8 cellular contexts compared by ENCODE assay signal in the genomic region with DNA sequence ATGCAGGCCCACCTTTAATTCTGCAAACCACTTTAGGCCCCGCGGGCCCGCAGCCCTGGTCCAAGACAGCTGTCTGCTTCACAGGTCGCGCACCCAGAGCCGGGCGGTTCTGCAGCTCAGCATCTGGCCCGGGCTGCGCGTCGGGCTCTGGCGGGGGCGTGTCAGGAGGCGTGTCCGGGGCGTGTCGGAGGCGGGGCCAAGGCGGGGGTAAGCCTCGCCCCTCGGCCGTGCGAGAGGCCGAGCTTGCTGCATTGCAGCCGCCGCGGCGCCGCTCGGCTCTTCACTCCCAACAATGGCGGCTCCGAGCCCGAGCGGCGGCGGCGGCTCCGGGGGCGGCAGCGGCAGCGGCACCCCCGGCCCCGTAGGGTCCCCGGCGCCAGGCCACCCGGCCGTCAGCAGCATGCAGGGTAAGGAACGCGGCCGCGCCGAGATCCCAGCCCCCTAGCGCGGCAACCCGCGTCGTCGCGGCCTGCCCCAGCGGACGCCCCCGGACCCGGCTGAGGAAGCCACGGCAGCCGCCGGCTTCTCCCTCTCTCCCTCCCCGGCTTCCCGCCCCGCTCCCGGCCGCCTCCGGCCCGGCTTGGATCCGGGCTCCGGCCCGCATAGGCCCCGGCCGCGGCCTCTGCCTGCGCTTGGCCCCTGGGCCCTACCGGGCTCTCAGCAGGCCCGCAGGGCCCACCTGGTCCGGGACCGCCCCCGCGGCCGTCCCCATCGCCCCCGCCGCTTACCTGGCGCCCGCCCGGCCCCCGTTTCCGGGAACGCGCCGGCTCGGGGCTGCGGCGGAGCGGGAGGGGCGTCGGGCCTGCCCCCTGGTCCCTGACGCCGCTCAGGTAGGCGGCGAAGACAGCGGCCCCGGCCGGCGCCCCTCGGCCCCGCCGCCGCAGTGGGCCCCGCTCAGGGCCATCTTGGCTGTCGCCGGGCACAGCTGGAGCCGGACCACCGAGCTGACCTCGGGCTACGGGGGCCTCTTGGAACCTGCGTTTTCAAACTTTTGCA. TPM values are rescaled to one million over a fixed set of nuclear protein-coding genes. Genes with fewer than 3 reads are reported as not detected.
A peak's percentile ranks its signal among the peaks of the same experiment; 100 is the strongest.
DNase-seq lines count a peak whose midpoint lies in the region; ATAC-seq and TF ChIP-seq lines count a peak whose summit lies in the region.

A gene (plus strand): TSS at position 283 of the 996 bp plus-strand sequence. CDS start 10 bp downstream, at position 293.

- H3K27ac Mint-ChIP-seq in natural killer cell: peak within 1 kb of the TSS; percentile 48 to 72

- H3K27me3 ChIP-seq in IMR-90 (ENCODE audit: control insufficient read depth, insufficient read depth, low read length): peaks cover 3% of the 10 kb centered on the region; the same call in 1 of the 2 replicates

- peak within 1 kb of the TSS; percentile 10 for H2BK5ac ChIP-seq in IMR-90 (ENCODE audit: low read depth, low read length, poor library complexity, severe bottlenecking)

- H2AK5ac ChIP-seq in IMR-90 (ENCODE audit: low read depth, low read length): no peak within 1 kb of the TSS

- H4K20me1 ChIP-seq in IMR-90 (ENCODE audit: insufficient read depth, low read length): peaks cover 39% of the 10 kb centered on the region; the same call in 1 of the 2 replicates

- H3K9me3 ChIP-seq in IMR-90 (ENCODE audit: control insufficient read depth, insufficient read depth, low read length): no peaks in the 10 kb centered on the region

- H3K27me3 Mint-ChIP-seq in natural killer cell (ENCODE audit: low read depth in 2 of 2): peaks cover 0 to 2% of the 10 kb centered on the region in 2 donors

- in situ Hi-C loops in IMR-90 (cut with MboI; ENCODE audit: low sequenced_read_pairs): no loop called here

- POLR2A ChIA-PET in IMR-90 (lab: Charles Lee; ENCODE audit: unreplicated experiment): interaction anchor here (1.0 kb wide), 1 partner anchor 34 kb away, joined by 3 read pairs; no protein-coding TSS in a partner anchor

- dilution Hi-C loops in IMR-90 (cut with HindIII; ENCODE audit: low sequenced_read_pairs, unreplicated experiment): no loop called here

- no peak within 1 kb of the TSS for H4K91ac ChIP-seq in IMR-90 (ENCODE audit: insufficient read depth, low read depth, low read length)

- peaks cover 46 to 50% of the 10 kb centered on the region in 2 donors for H3K4me1 Mint-ChIP-seq in natural killer cell

- no peak for TF ChIP-seq RAD21 in IMR-90 (IDR thresholded peaks at IDR 0.05; ENCODE audit: low read length)

- 0% methylated on average over 59 of the region's 124 CpGs; no CpG with 5 or more reads in 1 of the 2 experiments for WGBS in IMR-90 (ENCODE audit: extremely low coverage in 2 of 2, insufficient read length in 1 of 2), 2 experiments

- DNase-seq in DMS153 treated with DMSO at 0.1 percent for 48 hours (lab: John Stamatoyannopoulos, UW; ENCODE audit: unreplicated experiment) (peak; percentile 22), IMR-90 (peak; percentile 84), RKO (ENCODE audit: low spot score) (peak; percentile 83), fibroblast of mammary gland (ENCODE audit: low read depth) (peak; percentile 80), natural killer cell (peak; percentile 98)
- peak; percentile 93 to 95 for DNase-seq in activated T-helper 1 cell treated with anti-CD3 and anti-CD28 coated beads, Interleukin-2, amount 50 U/mL, for 16 hours (ENCODE audit: low read depth in 1 of 2, low spot score in 1 of 2)
- DNase-seq in stimulated activated naive CD4-positive, alpha-beta T cell (lab: John Stamatoyannopoulos, UW): peak; percentile 84 to 96 (median 91)

- no peak within 1 kb of the TSS; the same call in 1 of the 2 replicates for H3K4ac ChIP-seq in IMR-90 (ENCODE audit: low read depth, low read length)

- H3K79me1 ChIP-seq in IMR-90 (ENCODE audit: low read depth in 1 of 2, low read length in 2 of 2): peaks cover 17 to 37% of the 10 kb centered on the region in 2 experiments

- peak within 1 kb of the TSS; percentile 55 for H3K27ac ChIP-seq in IMR-90 (ENCODE audit: insufficient read depth, low read length)

- no peaks in the 10 kb centered on the region for H3K36me3 Mint-ChIP-seq in natural killer cell

- 0 out of 2 replicates have a peak within 1 kb of the TSS, but pooled peaks have one; percentile 42 for H3K18ac ChIP-seq in IMR-90 (ENCODE audit: low read depth, low read length)

- no peak within 1 kb of the TSS for H2BK20ac ChIP-seq in IMR-90 (ENCODE audit: low read depth, low read length)

- CTCF ChIA-PET in IMR-90 (lab: Yijun Ruan, JAX): interaction anchor here (1.0 to 1.3 kb wide), 3 partner anchors 12 to 32 kb away, joined by 3 to 4 read pairs (median 3); a partner anchor contains a TSS

- 0 out of 4 replicates have a peak within 1 kb of the TSS, but pooled peaks of 1 of the 2 experiments have one; percentile 27 for H4K8ac ChIP-seq in IMR-90 (ENCODE audit: low read depth in 2 of 2, low read length in 2 of 2)

- TF ChIP-seq CTCF in IMR-90 (conservative IDR thresholded peaks at IDR 0.05; ENCODE audit: low read depth, low read length) (no peak), fibroblast of mammary gland (conservative IDR thresholded peaks at IDR 0.05; ENCODE audit: control insufficient read depth, insufficient read depth, low read depth, low read length) (no peak), natural killer cell (IDR thresholded peaks at IDR 0.05) (no peak)

- 0 out of 2 replicates have a peak within 1 kb of the TSS, but pooled peaks have one; percentile 8 for H3K56ac ChIP-seq in IMR-90 (ENCODE audit: extremely low read depth, insufficient read depth, low read length)

- H2BK15ac ChIP-seq in IMR-90 (ENCODE audit: low read depth, low read length): no peak within 1 kb of the TSS

- peak within 1 kb of the TSS; percentile 83 for H3K4me3 Mint-ChIP-seq in natural killer cell

- intact Hi-C loops in IMR-90 (cut with micrococcal nuclease) (loop anchor here (2.0 kb wide), 1 partner anchor 88 kb away; no protein-coding TSS in a partner anchor), natural killer cell (cut with micrococcal nuclease) (loop anchor here (1.0 kb wide), 1 partner anchor 24 kb away; a partner anchor contains a TSS)

- H3K4me1 ChIP-seq in IMR-90 (ENCODE audit: control insufficient read depth, insufficient read depth, low read length): peaks cover 2% of the 10 kb centered on the region

- BruUV-seq in IMR-90 (replicated peaks; lab: Mats Ljungman, UMichigan): no TSS peak

- no peaks in the 10 kb centered on the region for H3K9me3 Mint-ChIP-seq in natural killer cell

- H3K9me1 ChIP-seq in IMR-90 (ENCODE audit: insufficient read depth, low read length): 0 out of 2 replicates have a peak, but pooled peaks cover 2% of the 10 kb centered on the region

- 0 out of 2 replicates have a peak within 1 kb of the TSS, but pooled peaks have one; percentile 16 for H3K14ac ChIP-seq in IMR-90 (replicated peaks; ENCODE audit: low read depth, low read length)

- no peak within 1 kb of the TSS for H2BK120ac ChIP-seq in IMR-90 (ENCODE audit: low read depth, low read length)

- no peak within 1 kb of the TSS for H4K5ac ChIP-seq in IMR-90 (ENCODE audit: low read depth, low read length)

- H2AFZ ChIP-seq in IMR-90 (replicated peaks; ENCODE audit: low read length, poor library complexity): peak within 1 kb of the TSS; percentile 91

- H3K9ac ChIP-seq in IMR-90 (ENCODE audit: low read depth, low read length): peak within 1 kb of the TSS; percentile 96

- H3K4me3 ChIP-seq in IMR-90 (ENCODE audit: insufficient read depth, low read depth, low read length) (peak within 1 kb of the TSS; percentile 67), fibroblast of mammary gland (ENCODE audit: control insufficient read depth, low read depth, low read length) (peak within 1 kb of the TSS; percentile 65)

- H3K23ac ChIP-seq in IMR-90 (ENCODE audit: low read depth, low read length): peak within 1 kb of the TSS; percentile 22; the same call in 1 of the 2 replicates

- no peaks in the 10 kb centered on the region for H3K36me3 ChIP-seq in IMR-90 (ENCODE audit: control insufficient read depth, insufficient read depth, low read length)

- ATAC-seq in GM21528 (IDR thresholded peaks at IDR 0.05; ENCODE audit: low FRiP score, unreplicated experiment) (peak; percentile 90), IMR-90 (ENCODE audit: low read depth) (peak; percentile 99), natural killer cell (peak; percentile 95 to 100 (median 98))

- H3K4me2 ChIP-seq in IMR-90 (ENCODE audit: low read depth, low read length): peak within 1 kb of the TSS; percentile 100

- TF ChIP-seq POLR2A in IMR-90 (IDR thresholded peaks at IDR 0.05; ENCODE audit: low read depth, low read length): peak; percentile 94

- H2AK9ac ChIP-seq in IMR-90 (replicated peaks; ENCODE audit: low read depth, low read length, poor library complexity): peak within 1 kb of the TSS; percentile 67

TF ChIP-seq in IMR-90, 13 proteins besides CTCF, POLR2A, EP300 and RAD21 (continues in another document):
- TF ChIP-seq BHLHE40 (IDR thresholded peaks at IDR 0.05; ENCODE audit: low read depth, low read length) (no peak), CEBPB (IDR thresholded peaks at IDR 0.05; ENCODE audit: low read depth, low read length) (no peak), RCOR1 (IDR thresholded peaks at IDR 0.05; ENCODE audit: insufficient replicate concordance, low read length) (no peak), FOS (IDR thresholded peaks at IDR 0.05; ENCODE audit: low read depth, low read length) (no peak), NFE2L2 (IDR thresholded peaks at IDR 0.05; ENCODE audit: low read depth, low read length) (no peak)
- TF ChIP-seq, protein P1, sequence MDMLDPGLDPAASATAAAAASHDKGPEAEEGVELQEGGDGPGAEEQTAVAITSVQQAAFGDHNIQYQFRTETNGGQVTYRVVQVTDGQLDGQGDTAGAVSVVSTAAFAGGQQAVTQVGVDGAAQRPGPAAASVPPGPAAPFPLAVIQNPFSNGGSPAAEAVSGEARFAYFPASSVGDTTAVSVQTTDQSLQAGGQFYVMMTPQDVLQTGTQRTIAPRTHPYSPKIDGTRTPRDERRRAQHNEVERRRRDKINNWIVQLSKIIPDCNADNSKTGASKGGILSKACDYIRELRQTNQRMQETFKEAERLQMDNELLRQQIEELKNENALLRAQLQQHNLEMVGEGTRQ (IDR thresholded peaks at IDR 0.05; ENCODE audit: low read depth, low read length): no peak
- TF ChIP-seq, protein P2, sequence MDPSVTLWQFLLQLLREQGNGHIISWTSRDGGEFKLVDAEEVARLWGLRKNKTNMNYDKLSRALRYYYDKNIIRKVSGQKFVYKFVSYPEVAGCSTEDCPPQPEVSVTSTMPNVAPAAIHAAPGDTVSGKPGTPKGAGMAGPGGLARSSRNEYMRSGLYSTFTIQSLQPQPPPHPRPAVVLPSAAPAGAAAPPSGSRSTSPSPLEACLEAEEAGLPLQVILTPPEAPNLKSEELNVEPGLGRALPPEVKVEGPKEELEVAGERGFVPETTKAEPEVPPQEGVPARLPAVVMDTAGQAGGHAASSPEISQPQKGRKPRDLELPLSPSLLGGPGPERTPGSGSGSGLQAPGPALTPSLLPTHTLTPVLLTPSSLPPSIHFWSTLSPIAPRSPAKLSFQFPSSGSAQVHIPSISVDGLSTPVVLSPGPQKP (IDR thresholded peaks at IDR 0.05; ENCODE audit: borderline replicate concordance, low read depth, low read length): no peak

RNA-seq across cellular contexts. Expression of the gene that starts here (rescaled TPM):
- total RNA-seq in IMR-90 (2012; rRNA removed): 32.6 and 33.3 TPM in 2 replicates
- 12.2 and 14.5 TPM in 2 replicates for polyA plus RNA-seq in IMR-90 (2012; rRNA removed)
- polyA plus RNA-seq in IMR-90 (2012; cell fraction: cytosol; rRNA removed): 3.4 and 3.8 TPM in 2 replicates
- polyA plus RNA-seq in IMR-90 (2012; cell fraction: nucleus; rRNA removed; ENCODE audit: low replicate concordance): 2.7 and 24.8 TPM in 2 replicates
- 10 to 100 TPM; 30.1 to 35.0 (median 33.7) TPM for total RNA-seq in natural killer cell

Comparison
In these comparisons a context has a peak if more than half of its experiments do, and no peak if none do; other contexts are left out.
1. Peak in every context shown above with its lines: DNase-seq, ATAC-seq, H3K4me3 ChIP-seq and H3K27ac ChIP-seq.
2. DNase-seq: peak in every context shown above with its lines; median percentile 98 in natural killer cell; 94 in activated T-helper 1 cell treated with anti-CD3 and anti-CD28 coated beads, Interleukin-2, amount 50 U/mL, for 16 hours; 91 in stimulated activated naive CD4-positive, alpha-beta T cell; 84 in IMR-90; 83 in RKO; 80 in fibroblast of mammary gland; 22 in DMS153 treated with DMSO at 0.1 percent for 48 hours.